Comparison of ENCODE assay signal across 8 cellular contexts in the genomic region with DNA sequence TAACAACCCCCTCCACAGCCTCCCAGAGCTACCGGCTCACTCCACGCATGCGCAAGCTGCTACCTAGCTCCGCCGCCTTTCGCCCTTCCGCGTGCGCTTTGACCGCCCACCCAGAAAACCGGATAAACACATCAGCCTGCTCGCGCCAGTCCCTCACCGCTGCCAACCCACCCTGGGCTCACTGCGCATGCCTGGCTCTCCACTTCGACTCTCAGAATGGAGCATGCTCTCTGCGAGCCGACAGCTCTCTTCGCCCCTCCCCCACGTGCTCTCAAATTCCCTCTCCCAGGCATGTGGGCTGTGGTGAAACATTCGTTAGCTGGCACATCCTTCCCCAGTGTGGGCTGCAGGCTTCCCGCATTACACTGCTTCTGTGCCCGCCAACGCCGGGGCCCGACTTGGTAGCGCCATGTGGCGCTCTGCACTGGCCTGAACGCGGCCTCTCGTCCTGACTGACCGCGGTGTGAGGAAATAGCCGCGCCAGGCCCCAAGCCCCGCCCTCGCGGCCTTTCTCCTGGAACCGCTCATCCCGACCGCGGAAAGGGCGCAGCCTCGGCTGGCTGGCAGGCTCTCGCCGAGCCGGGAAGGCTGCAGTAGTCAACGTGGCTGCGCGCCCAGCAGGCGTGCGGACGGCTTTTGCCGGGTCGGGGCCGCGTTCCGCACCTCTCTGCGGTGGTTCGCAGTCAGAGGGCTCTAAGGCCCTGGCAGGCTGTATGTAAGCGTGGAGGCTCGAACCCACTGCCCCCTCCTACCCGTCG. TPM values are rescaled to one million over a fixed set of nuclear protein-coding genes. Genes with fewer than 3 reads are reported as not detected.
DNase-seq lines count a peak whose midpoint lies in the region; ATAC-seq and TF ChIP-seq lines count a peak whose summit lies in the region.

No MANE protein-coding gene starts in this region.

- H3K27ac Mint-ChIP-seq in H9, result peak overlapping the region; percentile 99 to 100 (median 100)
- peak overlapping the region; percentile 92 to 100 (median 98) for H3K27ac Mint-ChIP-seq in nephron

- peak overlapping the region; percentile 30 for H4K5ac ChIP-seq in H9 (ENCODE audit: insufficient read length, low read depth, low read length)

- no peak overlapping the region for H2BK120ac ChIP-seq in H9 (ENCODE audit: low read depth, low read length, poor library complexity, severe bottlenecking)

- no peak overlapping the region for H3T11ph ChIP-seq in H9 (ENCODE audit: low read length)

- H2BK20ac ChIP-seq in H9 (ENCODE audit: low read depth, low read length, poor library complexity, severe bottlenecking), result no peak overlapping the region

- no peak overlapping the region for H2AFZ ChIP-seq in H9 (ENCODE audit: low read length)

- H3K4me2 ChIP-seq in H9 (ENCODE audit: insufficient read depth, insufficient read length, low read length), result peak overlapping the region; percentile 34

- H3K23ac ChIP-seq in H9 (ENCODE audit: insufficient read length, low read depth, low read length), result no peak overlapping the region

- H4K8ac ChIP-seq in H9 (replicated peaks; ENCODE audit: insufficient read length, low read depth, low read length), result no peak overlapping the region

- peaks cover 28% of the 10 kb centered on the region; the same call in 1 of the 2 replicates for H3K79me2 ChIP-seq in H9 (ENCODE audit: insufficient read depth, low read length)

- peak overlapping the region; percentile 73 for H3K27ac ChIP-seq in H9 (ENCODE audit: insufficient read length, low read depth, low read length)

- WGBS in H9 (ENCODE audit: extremely low coverage, insufficient read length, low lambda C conversion rate), result no CpG with 5 or more reads among the region's 64 CpGs

- peak; percentile 79 for ATAC-seq in stimulated activated naive CD8-positive, alpha-beta T cell treated with anti-CD3 and anti-CD28 coated beads, Interleukin-15, Interleukin-2, amounts not matched to agents 100 U/mL and 50 U/mL, for 24 hours

- TF ChIP-seq POLR2A in Raji (IDR thresholded peaks at IDR 0.05; ENCODE audit: insufficient read depth, low read depth, low read length), result peak; percentile 59

- H3K79me1 ChIP-seq in H9 (ENCODE audit: insufficient read depth, low read depth, low read length, poor library complexity, severe bottlenecking), result no peaks in the 10 kb centered on the region

- H3K23me2 ChIP-seq in H9 (ENCODE audit: insufficient read length, low read depth, low read length, poor library complexity, severe bottlenecking), result peaks cover 6% of the 10 kb centered on the region

- H3K14ac ChIP-seq in H9 (ENCODE audit: insufficient read depth, low read length), result peak overlapping the region; percentile 91

- H3K27me3 Mint-ChIP-seq in H9 (ENCODE audit: low read depth) (peaks cover 3% of the 10 kb centered on the region; the same call in 1 of the 2 replicates), nephron (ENCODE audit: low read depth) (no peaks in the 10 kb centered on the region)

- no peak overlapping the region for H3K4ac ChIP-seq in H9 (ENCODE audit: low read depth, low read length)

- H3K9me3 Mint-ChIP-seq in H9 (peaks cover 12 to 15% of the 10 kb centered on the region in 2 experiments), nephron (no peaks in the 10 kb centered on the region)

- no peak overlapping the region for H2BK15ac ChIP-seq in H9 (ENCODE audit: low read depth, low read length)

- H3K18ac ChIP-seq in H9 (ENCODE audit: insufficient read length, low read depth, low read length), result peak overlapping the region; percentile 85

- H3K4me3 ChIP-seq in fibroblast of the aortic adventitia (ENCODE audit: low read depth, low read length), result peak overlapping the region; percentile 95

- H4K20me1 ChIP-seq in H9 (ENCODE audit: control insufficient read depth, insufficient read depth, insufficient read length), result no peaks in the 10 kb centered on the region

- H3K4me1 ChIP-seq in ES-I3 (ENCODE audit: insufficient read depth, low read length), result no peaks in the 10 kb centered on the region; the same call in 1 of the 2 replicates
- 0 out of 2 replicates have a peak, but pooled peaks cover 2% of the 10 kb centered on the region for H3K4me1 ChIP-seq in H9 (ENCODE audit: insufficient read depth, low read length)

- peak overlapping the region; percentile 3 for H2BK5ac ChIP-seq in H9 (ENCODE audit: insufficient read length, low read length)

- peaks cover 7 to 24% (median 11%) of the 10 kb centered on the region in 3 experiments for H3K36me3 Mint-ChIP-seq in H9 (ENCODE audit: insufficient read depth in 1 of 3, low read depth in 3 of 3)
- peaks cover 4% of the 10 kb centered on the region for H3K36me3 Mint-ChIP-seq in nephron (ENCODE audit: low read depth)

- H3K9ac ChIP-seq in ES-I3 (ENCODE audit: low read depth, low read length), result peak overlapping the region; percentile 98
- peak overlapping the region; percentile 68 for H3K9ac ChIP-seq in H9 (ENCODE audit: extremely low read depth, insufficient read length, low read length)

- no peak overlapping the region for H3K56ac ChIP-seq in H9 (ENCODE audit: insufficient read length, low read depth, low read length)

- H2BK12ac ChIP-seq in H9 (ENCODE audit: insufficient read length, low read depth, low read length), result no peak overlapping the region

- no peaks in the 10 kb centered on the region for H3K9me3 ChIP-seq in ES-I3 (ENCODE audit: control insufficient read depth, insufficient read depth, low read length)
- H3K9me3 ChIP-seq in H9 (ENCODE audit: control insufficient read depth, low read depth, low read length), result no peaks in the 10 kb centered on the region

- peak overlapping the region; percentile 96 to 98 for H3K4me3 Mint-ChIP-seq in H9
- peak overlapping the region; percentile 95 to 97 (median 95) for H3K4me3 Mint-ChIP-seq in nephron

- 0 out of 3 replicates have a peak, but pooled peaks have one; percentile 7 for TF ChIP-seq CTCF in H9 (conservative IDR thresholded peaks at IDR 0.05)
- TF ChIP-seq CTCF in fibroblast of the aortic adventitia (IDR thresholded peaks at IDR 0.05; ENCODE audit: insufficient read depth, low read length), result no peak
- no peak for TF ChIP-seq CTCF in nephron (IDR thresholded peaks at IDR 0.05; ENCODE audit: unreplicated experiment in 3 of 3)

- no peak overlapping the region for H4K91ac ChIP-seq in H9 (ENCODE audit: insufficient read length, low read depth, low read length)

- no peaks in the 10 kb centered on the region for H3K36me3 ChIP-seq in ES-I3 (ENCODE audit: insufficient read depth, low read length)

- DNase-seq in H9, result peak; percentile 98
- peak; percentile 100 for DNase-seq in M059J (ENCODE audit: low read depth)
- DNase-seq in activated effector memory CD4-positive, alpha-beta T cell treated with anti-CD3 and anti-CD28 coated beads, Interleukin-2, amount 50 U/mL, for 16 hours, result peak; percentile 99
- DNase-seq in fibroblast of the aortic adventitia (ENCODE audit: low read depth), result peak; percentile 100
- DNase-seq in stimulated activated naive CD8-positive, alpha-beta T cell treated with anti-CD3 and anti-CD28 coated beads, Interleukin-15, Interleukin-2, amounts not matched to agents 100 U/mL and 50 U/mL, for 24 hours, result peak; percentile 100

- peaks cover 38% of the 10 kb centered on the region in 2 experiments for H3K4me1 Mint-ChIP-seq in H9
- peaks cover 35% of the 10 kb centered on the region for H3K4me1 Mint-ChIP-seq in nephron

- no peak overlapping the region for H2AK5ac ChIP-seq in H9 (ENCODE audit: insufficient read length, low read length)

- no peaks in the 10 kb centered on the region for H3K27me3 ChIP-seq in H9 (ENCODE audit: insufficient read depth, low read length)

RNA-seq across cellular contexts. Expression of gene MSL2, which starts 0.4 kb away (rescaled TPM):
- total RNA-seq in H9 (2021), result 38.4 and 42.7 TPM in 2 replicates
- 17.5 and 19.2 TPM in 2 replicates for total RNA-seq in M059J (2014; rRNA removed; shearing (Covaris generic))
- total RNA-seq in fibroblast of the aortic adventitia (ENCODE audit: low replicate concordance), result 27.3 and 46.7 TPM in 2 replicates

RNA-seq across cellular contexts. Expression of gene PCCB, which starts 53.6 kb away (rescaled TPM):
- total RNA-seq in H9 (2021), result 65.6 and 68.9 TPM in 2 replicates
- 67.3 and 68.9 TPM in 2 replicates for total RNA-seq in M059J (2014; rRNA removed; shearing (Covaris generic))
- total RNA-seq in fibroblast of the aortic adventitia (ENCODE audit: low replicate concordance), result 37.2 and 131 TPM in 2 replicates

Comparison
In these comparisons a context has a peak if more than half of its experiments do, and no peak if none do; other contexts are left out.
1. Peak in every context shown above with its lines: DNase-seq, ATAC-seq, H3K4me3 ChIP-seq and H3K27ac ChIP-seq.